1 cellular context compared by ENCODE assay signal in the genomic region with DNA sequence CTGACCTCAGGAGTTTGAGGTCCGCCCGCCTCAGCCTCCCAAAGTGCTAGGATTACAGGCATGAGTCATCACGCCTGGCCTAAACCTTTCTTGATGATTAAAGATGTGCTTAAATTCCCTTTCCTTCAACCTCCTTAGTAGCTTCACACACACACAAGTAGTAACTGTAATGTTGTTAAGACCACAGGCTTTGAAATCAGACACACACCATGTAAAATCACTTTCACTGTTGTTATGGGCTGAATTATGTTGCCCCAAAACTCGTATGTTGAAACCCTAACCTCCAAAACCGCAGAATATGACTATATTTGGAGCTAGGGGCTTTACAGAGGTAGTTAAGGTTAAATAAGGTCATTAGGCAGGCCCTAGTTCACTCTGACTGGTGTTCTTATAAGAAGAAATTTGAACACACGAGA.
TF ChIP-seq lines count a peak whose summit lies in the region.

No MANE protein-coding gene starts in this region.

TF ChIP-seq in H1, 55 proteins besides CTCF, POLR2A, EP300 and RAD21 (continued from another document):
- TF ChIP-seq CHD7 (IDR thresholded peaks at IDR 0.05; ENCODE audit: insufficient replicate concordance, low read length): no peak
- TF ChIP-seq PHF8 (conservative IDR thresholded peaks at IDR 0.05; ENCODE audit: low read depth, low read length): no peak
- TF ChIP-seq SP2 (IDR thresholded peaks at IDR 0.05; ENCODE audit: low read length): no peak
